In the genomic region with DNA sequence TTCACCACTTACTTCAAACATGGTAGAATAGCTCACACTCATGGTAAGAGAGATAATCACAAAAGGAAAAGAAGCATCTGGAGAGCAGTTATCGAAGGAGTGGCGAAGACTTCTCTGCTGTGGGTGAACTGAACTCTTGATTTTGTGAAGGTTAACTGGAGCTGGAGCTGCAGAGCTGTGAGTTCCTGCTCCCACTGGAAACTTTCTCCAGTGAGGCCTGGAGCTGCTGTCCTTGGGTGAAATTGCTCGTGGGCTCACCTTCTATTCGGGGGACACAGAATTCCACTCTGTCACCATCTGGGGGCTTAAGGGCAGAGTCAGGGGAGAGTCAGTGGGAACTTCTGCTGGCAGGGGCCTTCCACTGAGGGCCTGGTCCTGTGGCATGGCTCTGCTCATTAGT, we compare ENCODE assay signal across 22 cellular contexts. TPM values are rescaled to one million over a fixed set of nuclear protein-coding genes. Genes with fewer than 3 reads are reported as not detected.
"Had no signal": no experiment of that assay in that cellular context is flagged by ENCODE, and none has a peak within 500 bp of the region (broad histone marks: within the 10 kb centered on the region; RNA-seq: fewer than 3 reads in every experiment).

No MANE protein-coding gene starts in this region.

- H3K9me3 ChIP-seq: left lung, pancreas, right lobe of liver, suprapubic skin, transverse colon had no signal

- H3K27me3 ChIP-seq: left lung, pancreas, right lobe of liver, suprapubic skin, transverse colon had no signal

- H3K36me3 ChIP-seq: left lung, pancreas, right lobe of liver, suprapubic skin, transverse colon had no signal

- DNase-seq: dermis blood vessel endothelial cell; effector memory CD8-positive, alpha-beta T cell; erythroblast; kidney; left lung; mammary epithelial cell; mesendoderm; natural killer cell; occipital lobe; pancreas; right lobe of liver; small intestine; stimulated activated CD4-positive, alpha-beta T cell treated with anti-CD3 and anti-CD28 coated beads, Interleukin-15, amount 100 ng/mL, for 24 hours; stimulated activated CD4-positive, alpha-beta T cell treated with anti-CD3 and anti-CD28 coated beads, Interleukin-4, amount 100 ng/mL, for 1 hour; stimulated activated CD8-positive, alpha-beta memory T cell treated with anti-CD3 and anti-CD28 coated beads, Interleukin-4, amount 100 ng/mL, for 48 hours; stimulated activated naive CD4-positive, alpha-beta T cell; stimulated activated naive CD8-positive, alpha-beta T cell treated with anti-CD3 and anti-CD28 coated beads, Interleukin-15, amount 100 ng/mL, for 72 hours; transverse colon had no signal

- H3K27ac ChIP-seq: coronary artery, left lung, pancreas, right lobe of liver, suprapubic skin, transverse colon had no signal

- ATAC-seq: effector memory CD8-positive, alpha-beta T cell; left lung; natural killer cell; pancreas; right lobe of liver; stimulated activated naive CD8-positive, alpha-beta T cell treated with anti-CD3 and anti-CD28 coated beads, Interleukin-15, amount 100 ng/mL, for 72 hours had no signal

- H3K4me3 ChIP-seq: coronary artery, left lung, pancreas, right lobe of liver, suprapubic skin, transverse colon had no signal

RNA-seq across cellular contexts. Expression of a gene that starts 45.9 kb away (rescaled TPM):
- total RNA-seq: natural killer cell, posterior vena cava had no signal
- polyA plus RNA-seq: neural cell, pancreas had no signal
